ENCODE assay signal across 8 cellular contexts in the genomic region with DNA sequence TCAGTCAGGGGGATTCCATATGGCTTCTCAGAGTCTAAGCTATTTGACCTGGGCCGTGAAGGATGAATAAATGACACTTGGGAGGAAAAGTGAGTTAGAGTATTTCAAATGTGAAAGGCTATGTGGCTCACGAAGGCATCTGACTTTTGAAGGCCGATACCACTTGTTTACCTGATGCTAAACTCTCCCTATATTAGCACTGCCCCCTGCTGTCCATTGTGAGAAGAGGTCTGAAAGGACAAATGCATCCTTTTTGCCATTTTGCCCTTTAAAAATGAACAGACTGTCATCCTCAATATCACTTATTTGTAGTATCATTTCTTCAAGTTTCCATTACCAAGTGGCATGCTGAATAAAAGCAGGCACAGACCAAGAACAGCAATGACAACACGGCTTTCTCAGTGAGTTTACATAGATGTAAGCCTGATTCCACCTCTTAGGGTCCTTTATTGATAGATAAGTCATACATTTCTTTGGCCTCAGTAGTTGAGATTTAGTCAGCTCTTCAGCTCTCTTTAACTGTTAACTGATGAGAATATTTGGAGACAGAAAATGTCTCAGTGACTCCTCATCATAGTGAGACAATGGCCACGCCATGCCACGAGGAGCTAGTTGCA. TPM values are rescaled to one million over a fixed set of nuclear protein-coding genes. Genes with fewer than 3 reads are reported as not detected.
A peak's percentile ranks its signal among the peaks of the same experiment; 100 is the strongest.
DNase-seq lines count a peak whose midpoint lies in the region; ATAC-seq and TF ChIP-seq lines count a peak whose summit lies in the region.

No MANE protein-coding gene starts in this region.

- H3K36me3 ChIP-seq in CD8-positive, alpha-beta memory T cell (ENCODE audit: insufficient read depth, low read length): no peaks in the 10 kb centered on the region
- H3K36me3 ChIP-seq in OCI-LY3 (replicated peaks; ENCODE audit: low read depth, low read length): peaks cover 6% of the 10 kb centered on the region
- H3K36me3 ChIP-seq in gastroesophageal sphincter: no peaks in the 10 kb centered on the region

- H3K36me3 Mint-ChIP-seq in CD8-positive, alpha-beta memory T cell: peaks cover 0 to 15% (median 14%) of the 10 kb centered on the region in 3 donors

- H3K9me3 Mint-ChIP-seq in CD8-positive, alpha-beta memory T cell: no peaks in the 10 kb centered on the region

- peaks cover 53% of the 10 kb centered on the region for H3K4me1 ChIP-seq in CD8-positive, alpha-beta memory T cell (ENCODE audit: insufficient read depth, low read length)
- H3K4me1 ChIP-seq in OCI-LY3 (ENCODE audit: low read length) (peaks cover 34% of the 10 kb centered on the region), gastroesophageal sphincter (peaks cover 0 to 6% (median 0%) of the 10 kb centered on the region in 3 donors)

- no peaks in the 10 kb centered on the region for H3K27me3 ChIP-seq in CD8-positive, alpha-beta memory T cell (ENCODE audit: insufficient read depth, low read length, poor library complexity, severe bottlenecking)
- H3K27me3 ChIP-seq in OCI-LY3 (ENCODE audit: low read depth, low read length): no peaks in the 10 kb centered on the region
- H3K27me3 ChIP-seq in gastroesophageal sphincter: no peaks in the 10 kb centered on the region

- H3K9ac ChIP-seq in OCI-LY3 (ENCODE audit: low read length): no peak overlapping the region

- H3K27me3 Mint-ChIP-seq in CD8-positive, alpha-beta memory T cell: no peaks in the 10 kb centered on the region

- H3K4me2 ChIP-seq in OCI-LY3 (ENCODE audit: low read length): peak overlapping the region; percentile 27

- CTCF ChIA-PET in CD8-positive, alpha-beta memory T cell (lab: Charles Lee): interaction anchor here (0.6 to 4.7 kb wide), 39 partner anchors 9 to 226 kb away, joined by 3 to 64 read pairs (median 5); a partner anchor contains a TSS

- H3K79me2 ChIP-seq in OCI-LY3 (ENCODE audit: low read length): peaks cover 76% of the 10 kb centered on the region

- peaks cover 32% of the 10 kb centered on the region for H4K20me1 ChIP-seq in OCI-LY3 (ENCODE audit: insufficient read depth, low read length)

- POLR2A ChIA-PET in CD8-positive, alpha-beta memory T cell (lab: Charles Lee): no interaction called here

- TF ChIP-seq EP300 in gastroesophageal sphincter (IDR thresholded peaks at IDR 0.05): no peak

- H3K4me1 Mint-ChIP-seq in CD8-positive, alpha-beta memory T cell: peaks cover 60 to 95% (median 92%) of the 10 kb centered on the region in 3 donors

- H3K4me3 Mint-ChIP-seq in CD8-positive, alpha-beta memory T cell: peak overlapping the region in 4 of 7 donors; percentile 21 to 57 (median 51)

- H3K9me3 ChIP-seq in CD8-positive, alpha-beta memory T cell (ENCODE audit: low read length): no peaks in the 10 kb centered on the region
- H3K9me3 ChIP-seq in OCI-LY3 (ENCODE audit: insufficient read depth, low read length) (no peaks in the 10 kb centered on the region), gastroesophageal sphincter (no peaks in the 10 kb centered on the region)

- no peak overlapping the region for H3K4me3 ChIP-seq in CD8-positive, alpha-beta memory T cell (ENCODE audit: low read length)
- H3K4me3 ChIP-seq in OCI-LY3 (ENCODE audit: low read length) (no peak overlapping the region), gastroesophageal sphincter (no peak overlapping the region)

- TF ChIP-seq POLR2A in gastroesophageal sphincter (IDR thresholded peaks at IDR 0.05): no peak

- DNase-seq in CD8-positive, alpha-beta memory T cell: peak; percentile 40 to 75 (median 58)
- peak; percentile 23 for DNase-seq in activated T-helper 1 cell treated with Interleukin-2 at 50 U/mL for 16 hours (ENCODE audit: low read depth)
- DNase-seq in renal cortical epithelial cell (ENCODE audit: low read depth): peak; percentile 77
- DNase-seq in NCI-H128 (lab: John Stamatoyannopoulos, UW; ENCODE audit: unreplicated experiment): no peak

- ATAC-seq in GM19351 (IDR thresholded peaks at IDR 0.05; ENCODE audit: unreplicated experiment): peak; percentile 69
- peak; percentile 46 for ATAC-seq in HG03457 (IDR thresholded peaks at IDR 0.05; ENCODE audit: unreplicated experiment)
- no peak for ATAC-seq in gastroesophageal sphincter

- H3K27ac Mint-ChIP-seq in CD8-positive, alpha-beta memory T cell: peak overlapping the region; percentile 43 to 88 (median 82)

- WGBS in gastroesophageal sphincter (ENCODE audit: low coverage in 1 of 2), 2 donors: 25 to 57% methylated on average over 4 to 6 of the region's 6 CpGs

- H2AFZ ChIP-seq in OCI-LY3 (ENCODE audit: low read depth, low read length): no peak overlapping the region

- TF ChIP-seq CTCF in OCI-LY3 (IDR thresholded peaks at IDR 0.05; ENCODE audit: low read depth, low read length) (peak; percentile 70), gastroesophageal sphincter (IDR thresholded peaks at IDR 0.05) (peak; percentile 37 to 63 (median 54))

- H3K27ac ChIP-seq in CD8-positive, alpha-beta memory T cell (ENCODE audit: low read depth, low read length): no peak overlapping the region
- no peak overlapping the region for H3K27ac ChIP-seq in OCI-LY3 (ENCODE audit: low read length)
- no peak overlapping the region for H3K27ac ChIP-seq in gastroesophageal sphincter

RNA-seq across cellular contexts. Expression of a gene that starts 40.1 kb away (rescaled TPM):
- total RNA-seq in CD8-positive, alpha-beta memory T cell: 100 to 1,000 TPM; 135 to 138 TPM
- 52.4 TPM for polyA plus RNA-seq in CD8-positive, alpha-beta memory T cell
- 10 to 100 TPM in 2 of 4 donors, 1 to 10 TPM in 2; 3.6 to 12.6 (median 7.3) TPM for total RNA-seq in gastroesophageal sphincter
- 1.7 and 2.5 TPM in 2 replicates for total RNA-seq in renal cortical epithelial cell

Comparison
In these comparisons a context has a peak if more than half of its experiments do, and no peak if none do; other contexts are left out.
1. RNA of a gene that starts 40.1 kb away (total RNA-seq): 135 to 138 TPM in CD8-positive, alpha-beta memory T cell; 3.6 to 12.6 TPM in gastroesophageal sphincter and 1.7 to 2.5 TPM in renal cortical epithelial cell; every median in the first group is over 10 times any median in the second.